ENCODE assay signal across 11 cellular contexts in the genomic region with DNA sequence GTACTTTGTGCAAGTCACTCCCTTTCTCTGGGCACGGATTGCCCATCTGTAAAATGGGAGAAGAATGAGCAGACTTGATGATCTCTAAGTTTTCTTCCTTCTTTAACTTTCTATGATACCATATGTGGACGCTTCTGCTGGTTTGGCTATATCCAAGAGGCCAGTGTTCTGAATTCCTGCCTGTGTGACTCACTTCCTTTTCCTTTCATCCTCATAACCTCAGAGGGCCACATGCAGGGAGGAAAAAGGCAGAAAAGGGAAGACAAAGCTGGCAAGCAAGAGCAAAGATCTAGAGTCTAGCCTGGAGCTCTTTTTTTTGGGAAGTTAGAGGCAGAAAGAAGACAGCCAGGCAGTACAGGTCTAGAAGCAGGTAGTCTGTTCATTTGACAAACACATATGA.
DNase-seq lines count a peak whose midpoint lies in the region; ATAC-seq, FAIRE-seq and TF ChIP-seq lines count a peak whose summit lies in the region.
"Had no signal": no experiment of that assay in that cellular context is flagged by ENCODE, and none has a peak within 500 bp of the region (broad histone marks: within the 10 kb centered on the region; RNA-seq: fewer than 3 reads in every experiment).

No MANE protein-coding gene starts in this region.

- TF ChIP-seq CTCF in PC-3 (conservative IDR thresholded peaks at IDR 0.05; ENCODE audit: low read depth, low read length) (no peak), endothelial cell of umbilical vein (IDR thresholded peaks at IDR 0.05; ENCODE audit: extremely low read depth in 1 of 2, insufficient read depth in 1 of 2, low read depth in 1 of 2, low read length in 2 of 2) (no peak), nephron (IDR thresholded peaks at IDR 0.05; ENCODE audit: unreplicated experiment in 3 of 3) (no peak), mucosa of descending colon (IDR thresholded peaks at IDR 0.05) (no peak)

- peaks cover 10% of the 10 kb centered on the region for H3K4me1 ChIP-seq in PC-3 (ENCODE audit: insufficient read depth, low read length)
- H3K4me1 ChIP-seq in endothelial cell of umbilical vein (ENCODE audit: control insufficient read depth, extremely low read depth, insufficient read depth, low read length) = peaks cover 25% of the 10 kb centered on the region
- H3K4me1 ChIP-seq in mucosa of descending colon (ENCODE audit: low read depth) = no peaks in the 10 kb centered on the region

- H3K27me3 ChIP-seq in PC-3 (ENCODE audit: low read length) (peaks cover 11% of the 10 kb centered on the region), endothelial cell of umbilical vein (ENCODE audit: control insufficient read depth in 2 of 2, insufficient read depth in 2 of 2, low read length in 2 of 2) (no peaks in the 10 kb centered on the region)

- H2AFZ ChIP-seq in PC-3 (ENCODE audit: low read length) (no peak overlapping the region), endothelial cell of umbilical vein (ENCODE audit: low read depth, low read length) (peak overlapping the region; percentile 76)

- no peaks in the 10 kb centered on the region for H3K36me3 Mint-ChIP-seq in nephron (ENCODE audit: low read depth)

- H4K20me1 ChIP-seq in PC-3 (ENCODE audit: low read length) = no peaks in the 10 kb centered on the region
- H4K20me1 ChIP-seq in endothelial cell of umbilical vein (replicated peaks; ENCODE audit: control insufficient read depth, extremely low read depth, insufficient read depth, low read length) = no peaks in the 10 kb centered on the region

- H3K9me3 ChIP-seq in PC-3 (ENCODE audit: low read length) = no peaks in the 10 kb centered on the region
- no peaks in the 10 kb centered on the region for H3K9me3 ChIP-seq in endothelial cell of umbilical vein (replicated peaks; ENCODE audit: control insufficient read depth, insufficient read depth, low read length)
- H3K9me3 ChIP-seq in mucosa of descending colon = no peaks in the 10 kb centered on the region

- dilution Hi-C loops in endothelial cell of umbilical vein (cut with MboI; ENCODE audit: extremely low pct_ligation_motif_present, low sequenced_read_pairs) = no loop called here

- H3K27me3 Mint-ChIP-seq in nephron (ENCODE audit: low read depth) = peaks cover 7% of the 10 kb centered on the region

- DNase-seq in GM03348 (ENCODE audit: low spot score) = peak; percentile 86
- peak; percentile 69 for DNase-seq in PC-3
- DNase-seq in endothelial cell of umbilical vein (ENCODE audit: low read depth, low spot score) = peak; percentile 78
- DNase-seq in mucosa of descending colon = no peak
- DNase-seq: activated effector memory CD4-positive, alpha-beta T cell treated with Interleukin-2 at 50 U/mL for 16 hours; T-helper 1 cell had no signal

- H3K4me2 ChIP-seq in PC-3 (ENCODE audit: low read length) (peak overlapping the region; percentile 6; the same call in 1 of the 2 replicates), endothelial cell of umbilical vein (ENCODE audit: insufficient read depth, low read length) (peak overlapping the region; percentile 64)

- no peaks in the 10 kb centered on the region for H3F3A ChIP-seq in PC-3 (ENCODE audit: low read length, unreplicated experiment)

- FAIRE-seq in endothelial cell of umbilical vein (lab: Jason Lieb, UNC) = peak; percentile 98
- FAIRE-seq: frontal cortex had no signal

- intact Hi-C loops in PC-3 (cut with micrococcal nuclease) = no loop called here
- intact Hi-C loops in endothelial cell of umbilical vein (cut with micrococcal nuclease) = loop anchor here (1.0 to 10.0 kb wide), 5 partner anchors 39 to 1563 kb away; a partner anchor contains a TSS
- intact Hi-C loops in mucosa of descending colon (cut with DNase I, micrococcal nuclease) = no loop called here

- peaks cover 15% of the 10 kb centered on the region for H3K4me1 Mint-ChIP-seq in nephron

- CTCF ChIA-PET in PC-3 (lab: Charles Lee) = no interaction called here
- CTCF ChIA-PET in endothelial cell of umbilical vein (lab: Charles Lee) = interaction anchor here (0.8 to 1.1 kb wide), 4 partner anchors 9 to 39 kb away, joined by 3 to 4 read pairs (median 4); no protein-coding TSS in a partner anchor

- no peak overlapping the region for H3K4me3 Mint-ChIP-seq in nephron

- no TSS peak for BruUV-seq in PC-3 (replicated peaks; lab: Mats Ljungman, UMichigan)
- BruUV-seq in endothelial cell of umbilical vein (replicated peaks; lab: Mats Ljungman, UMichigan) = no TSS peak

- H3K9me1 ChIP-seq in endothelial cell of umbilical vein (replicated peaks; ENCODE audit: control insufficient read depth, extremely low read depth, insufficient read depth, low read length) = no peaks in the 10 kb centered on the region

- H3K79me2 ChIP-seq in PC-3 (ENCODE audit: low read length) (no peaks in the 10 kb centered on the region), endothelial cell of umbilical vein (ENCODE audit: control insufficient read depth, insufficient read depth, low read length) (no peaks in the 10 kb centered on the region)

- H3K9me2 ChIP-seq in PC-3 (replicated peaks; ENCODE audit: low read length) = no peaks in the 10 kb centered on the region

- ATAC-seq in PC-3 (peak; percentile 97), GM21360 (IDR thresholded peaks at IDR 0.05; ENCODE audit: unreplicated experiment) (no peak), mucosa of descending colon (no peak), GM19023 (IDR thresholded peaks at IDR 0.05; ENCODE audit: unreplicated experiment) (no peak), GM19455 (IDR thresholded peaks at IDR 0.05; ENCODE audit: unreplicated experiment) (no peak)

- H3K4me3 ChIP-seq in PC-3 (ENCODE audit: low read length) = no peak overlapping the region
- H3K4me3 ChIP-seq in endothelial cell of umbilical vein (replicated peaks in 1 of 3; ENCODE audit: insufficient read depth in 1 of 3, low read depth in 1 of 3, low read length in 3 of 3) = no peak overlapping the region
- no peak overlapping the region for H3K4me3 ChIP-seq in mucosa of descending colon

- POLR2A ChIA-PET in PC-3 (lab: Charles Lee; ENCODE audit: unreplicated experiment) = no interaction called here
- POLR2A ChIA-PET in endothelial cell of umbilical vein (lab: Charles Lee) = no interaction called here

- H3K27ac Mint-ChIP-seq in nephron = peak overlapping the region; percentile 24 to 47 (median 38)

- H3K27ac ChIP-seq in PC-3 (ENCODE audit: low read length) (no peak overlapping the region), endothelial cell of umbilical vein (ENCODE audit: insufficient read depth, low read depth, low read length) (peak overlapping the region; percentile 84)

- H3K36me3 ChIP-seq in PC-3 (ENCODE audit: low read depth, low read length) = no peaks in the 10 kb centered on the region
- H3K36me3 ChIP-seq in endothelial cell of umbilical vein (ENCODE audit: control insufficient read depth in 2 of 2, extremely low read depth in 1 of 2, insufficient read depth in 2 of 2, low read length in 2 of 2) = no peaks in the 10 kb centered on the region
- H3K36me3 ChIP-seq in mucosa of descending colon (ENCODE audit: low read depth) = no peaks in the 10 kb centered on the region

- H3K9me3 Mint-ChIP-seq in nephron = no peaks in the 10 kb centered on the region

- no peak for TF ChIP-seq POLR2A in endothelial cell of umbilical vein (IDR thresholded peaks at IDR 0.05; ENCODE audit: low read depth, low read length)

- no peak overlapping the region for H3K9ac ChIP-seq in PC-3 (ENCODE audit: low read length)
- H3K9ac ChIP-seq in endothelial cell of umbilical vein (replicated peaks; ENCODE audit: extremely low read depth, insufficient read depth, low read length) = peak overlapping the region; percentile 70

TF ChIP-seq in endothelial cell of umbilical vein, 7 proteins besides CTCF, POLR2A, EP300 and RAD21:
- TF ChIP-seq EZH2 (IDR thresholded peaks at IDR 0.05; ENCODE audit: borderline replicate concordance, low read depth, low read length, severe bottlenecking) (no peak), POLR2AphosphoS5 (IDR thresholded peaks at IDR 0.05; ENCODE audit: insufficient read depth, low read depth, low read length) (peak; percentile 75), FOS (IDR thresholded peaks at IDR 0.05; ENCODE audit: borderline replicate concordance, insufficient read depth, low read length) (peak; percentile 89), JUN (IDR thresholded peaks at IDR 0.05; ENCODE audit: borderline replicate concordance, insufficient read depth, insufficient read length, low read depth) (peak; percentile 92), GATA2 (IDR thresholded peaks at IDR 0.05; ENCODE audit: insufficient read depth, insufficient read length, low read depth, low read length) (no peak)
- TF ChIP-seq, protein P1, sequence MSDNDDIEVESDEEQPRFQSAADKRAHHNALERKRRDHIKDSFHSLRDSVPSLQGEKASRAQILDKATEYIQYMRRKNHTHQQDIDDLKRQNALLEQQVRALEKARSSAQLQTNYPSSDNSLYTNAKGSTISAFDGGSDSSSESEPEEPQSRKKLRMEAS (IDR thresholded peaks at IDR 0.05; ENCODE audit: insufficient read depth, insufficient read length) = peak; percentile 26

Comparison
In these comparisons a context has a peak if more than half of its experiments do, and no peak if none do; other contexts are left out.
1. DNase-seq: peak in GM03348 (single experiment), PC-3 (single experiment) and endothelial cell of umbilical vein (single experiment); none in mucosa of descending colon (0 of 3).